ENCODE assay signal across 25 cellular contexts in the genomic region with DNA sequence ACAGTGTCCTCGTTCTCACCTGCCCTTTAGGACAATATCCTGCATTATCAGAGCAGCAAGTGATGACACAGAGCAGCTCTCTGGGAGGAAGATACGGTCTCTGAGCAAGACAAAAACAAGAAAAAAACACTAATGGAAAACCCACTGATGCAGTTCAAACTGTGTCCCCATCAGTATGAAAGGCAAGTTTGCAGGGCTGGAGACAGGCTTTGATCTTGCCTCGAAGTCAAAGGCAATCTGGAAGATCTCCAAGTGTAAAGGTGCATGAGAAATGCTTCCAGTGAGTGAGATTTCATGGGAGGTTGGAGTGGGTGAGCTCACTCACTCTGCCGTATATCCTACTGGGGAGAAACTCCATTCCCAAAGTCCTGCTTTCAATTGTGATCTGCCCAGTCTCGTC.
"Had no signal": no experiment of that assay in that cellular context is flagged by ENCODE, and none has a peak within 500 bp of the region (broad histone marks: within the 10 kb centered on the region; RNA-seq: fewer than 3 reads in every experiment).

No MANE protein-coding gene starts in this region.

- FAIRE-seq: astrocyte, TTC549 had no signal

- H3K27ac ChIP-seq: body of pancreas, breast epithelium, KMS-11, SJSA1 had no signal

- H3K4me2 ChIP-seq: KMS-11, SK-N-SH had no signal

- H3K4me3 ChIP-seq: body of pancreas, breast epithelium, SJSA1 had no signal

- H3K4me1 ChIP-seq: body of pancreas, breast epithelium, SJSA1 had no signal

- DNase-seq: activated CD4-positive, alpha-beta T cell treated with anti-CD3 and anti-CD28 coated beads, Interleukin-2, amount 10 ng/mL, durations not matched to agents 24 days and 14 days; activated CD4-positive, alpha-beta T cell treated with anti-CD3 and anti-CD28 coated beads, Interleukin-2, amount 50 U/mL, for 4 hours; activated CD8-positive, alpha-beta T cell treated with anti-CD3 and anti-CD28 coated beads for 36 hours; activated gamma-delta T cell; activated naive CD4-positive, alpha-beta T cell treated with Interleukin-2 at 50 U/mL for 16 hours; activated naive CD8-positive, alpha-beta T cell treated with anti-CD3 and anti-CD28 coated beads, Interleukin-2, amount 10 ng/mL, durations not matched to agents 7 days and 5 days; activated T-cell treated with anti-CD3 and anti-CD28 coated beads, Interleukin-2, amount 50 U/mL, for 24 hours; body of pancreas; MM.1S; MV-4-11; NCI-H1092; NCI-H1436 treated with DMSO at 0.1 percent for 48 hours; NCI-H1694 treated with DMSO at 0.1 percent for 48 hours; NCI-H2029; NCI-H345; NCI-H524 treated with DMSO at 0.1 percent for 48 hours; RPMI8226; SHP77 treated with DMSO at 0.1 percent for 48 hours; SK-N-SH had no signal

- H3K36me3 ChIP-seq: breast epithelium, SJSA1 had no signal

- ATAC-seq: activated CD8-positive, alpha-beta T cell treated with anti-CD3 and anti-CD28 coated beads for 36 hours; body of pancreas; Panc1 had no signal

- H3K9ac ChIP-seq: KMS-11, SK-N-SH had no signal

- H3K27me3 ChIP-seq: body of pancreas, breast epithelium, SJSA1 had no signal

- H3K9me3 ChIP-seq: body of pancreas, breast epithelium, SJSA1, SK-N-SH had no signal
